In genomic region chr3:150743508-150743907, GRCh38 we compare ENCODE assay signal across 1 cellular context.
TF ChIP-seq lines count a peak whose summit lies in the region.

No MANE protein-coding gene starts in this region.

TF ChIP-seq in IMR-90, 13 proteins besides CTCF, POLR2A, EP300 and RAD21:
- TF ChIP-seq CHD1 (IDR thresholded peaks at IDR 0.05; ENCODE audit: low read depth, low read length) (no peak), RFX5 (IDR thresholded peaks at IDR 0.05; ENCODE audit: low read depth, low read length) (no peak), FOS (IDR thresholded peaks at IDR 0.05; ENCODE audit: low read depth, low read length) (no peak), RCOR1 (IDR thresholded peaks at IDR 0.05; ENCODE audit: insufficient replicate concordance, low read length) (no peak), NFE2L2 (IDR thresholded peaks at IDR 0.05; ENCODE audit: low read depth, low read length) (no peak), MAFK (IDR thresholded peaks at IDR 0.05; ENCODE audit: low read depth, low read length) (no peak), MAZ (IDR thresholded peaks at IDR 0.05; ENCODE audit: borderline replicate concordance, low read depth, low read length) (no peak), ELK1 (IDR thresholded peaks at IDR 0.05; ENCODE audit: borderline replicate concordance, low read depth, low read length) (no peak), SMC3 (IDR thresholded peaks at IDR 0.05; ENCODE audit: low read depth, low read length) (no peak), CEBPB (IDR thresholded peaks at IDR 0.05; ENCODE audit: low read depth, low read length) (no peak), BHLHE40 (IDR thresholded peaks at IDR 0.05; ENCODE audit: low read depth, low read length) (no peak), MXI1 (IDR thresholded peaks at IDR 0.05; ENCODE audit: borderline replicate concordance, low read depth, low read length) (no peak)
- TF ChIP-seq, protein P1, sequence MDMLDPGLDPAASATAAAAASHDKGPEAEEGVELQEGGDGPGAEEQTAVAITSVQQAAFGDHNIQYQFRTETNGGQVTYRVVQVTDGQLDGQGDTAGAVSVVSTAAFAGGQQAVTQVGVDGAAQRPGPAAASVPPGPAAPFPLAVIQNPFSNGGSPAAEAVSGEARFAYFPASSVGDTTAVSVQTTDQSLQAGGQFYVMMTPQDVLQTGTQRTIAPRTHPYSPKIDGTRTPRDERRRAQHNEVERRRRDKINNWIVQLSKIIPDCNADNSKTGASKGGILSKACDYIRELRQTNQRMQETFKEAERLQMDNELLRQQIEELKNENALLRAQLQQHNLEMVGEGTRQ (IDR thresholded peaks at IDR 0.05; ENCODE audit: low read depth, low read length), result no peak
